Comparison of ENCODE assay signal across 13 cellular contexts in genomic region chr3:146148468-146148931, GRCh38. TPM values are rescaled to one million over a fixed set of nuclear protein-coding genes. Genes with fewer than 3 reads are reported as not detected.
A peak's percentile ranks its signal among the peaks of the same experiment; 100 is the strongest.
DNase-seq lines count a peak whose midpoint lies in the region; ATAC-seq and TF ChIP-seq lines count a peak whose summit lies in the region.
"Had no signal": no experiment of that assay in that cellular context is flagged by ENCODE, and none has a peak within 500 bp of the region (broad histone marks: within the 10 kb centered on the region; RNA-seq: fewer than 3 reads in every experiment).

No MANE protein-coding gene starts in this region.

- TF ChIP-seq RAD21 in IMR-90 (IDR thresholded peaks at IDR 0.05; ENCODE audit: low read length): peak; percentile 37

- CTCF ChIA-PET in AG04450 (lab: Charles Lee): interaction anchor here (1.5 kb wide), 1 partner anchor 17 kb away, joined by 4 read pairs; no protein-coding TSS in a partner anchor
- CTCF ChIA-PET in IMR-90 (lab: Yijun Ruan, JAX): no interaction called here

- TF ChIP-seq POLR2A in IMR-90 (IDR thresholded peaks at IDR 0.05; ENCODE audit: low read depth, low read length): no peak
- no peak for TF ChIP-seq POLR2A in right lobe of liver (IDR thresholded peaks at IDR 0.05)

- dilution Hi-C loops in IMR-90 (cut with HindIII; ENCODE audit: low sequenced_read_pairs, unreplicated experiment): no loop called here

- H2BK15ac ChIP-seq in IMR-90 (ENCODE audit: low read depth, low read length): no peak overlapping the region

- H3K27ac ChIP-seq in AG04450 (ENCODE audit: low read depth, low read length) (no peak overlapping the region), IMR-90 (ENCODE audit: insufficient read depth, low read length) (no peak overlapping the region), right lobe of liver (peak overlapping the region in 1 of 3 donors; percentile 1)
- H3K27ac ChIP-seq: neutrophil had no signal

- peaks cover 79% of the 10 kb centered on the region for H3K4me1 Mint-ChIP-seq in chondrocyte (ENCODE audit: low read depth)
- H3K4me1 Mint-ChIP-seq: CD4-positive, CD25-positive, alpha-beta regulatory T cell; stimulated activated naive CD8-positive, alpha-beta T cell treated with anti-CD3 and anti-CD28 coated beads, Interleukin-15, amount 100 ng/mL, for 72 hours had no signal

- H4K91ac ChIP-seq in IMR-90 (ENCODE audit: insufficient read depth, low read depth, low read length): no peak overlapping the region

- H3K27me3 Mint-ChIP-seq in chondrocyte (ENCODE audit: low read depth): no peaks in the 10 kb centered on the region
- H3K27me3 Mint-ChIP-seq: CD4-positive, CD25-positive, alpha-beta regulatory T cell; stimulated activated naive CD8-positive, alpha-beta T cell treated with anti-CD3 and anti-CD28 coated beads, Interleukin-15, amount 100 ng/mL, for 72 hours had no signal

- no peak overlapping the region for H2BK20ac ChIP-seq in IMR-90 (ENCODE audit: low read depth, low read length)

- H3K36me3 Mint-ChIP-seq in chondrocyte (ENCODE audit: low read depth): peaks cover 13% of the 10 kb centered on the region
- H3K36me3 Mint-ChIP-seq: CD4-positive, CD25-positive, alpha-beta regulatory T cell had no signal

- ATAC-seq in IMR-90 (ENCODE audit: low read depth): peak; percentile 79
- ATAC-seq in right lobe of liver: peak; percentile 38 to 62 (median 54)
- ATAC-seq in GM19397 (IDR thresholded peaks at IDR 0.05; ENCODE audit: unreplicated experiment): no peak
- ATAC-seq: stimulated activated naive CD8-positive, alpha-beta T cell treated with anti-CD3 and anti-CD28 coated beads, Interleukin-15, amount 100 ng/mL, for 72 hours had no signal

- H3K4me1 ChIP-seq in IMR-90 (ENCODE audit: control insufficient read depth, insufficient read depth, low read length) (peaks cover 11% of the 10 kb centered on the region), right lobe of liver (peaks cover 0 to 16% (median 4%) of the 10 kb centered on the region in 4 donors)

- H3K9me3 ChIP-seq in AG04450 (ENCODE audit: control insufficient read depth, insufficient read depth, low read length) (no peaks in the 10 kb centered on the region), IMR-90 (ENCODE audit: control insufficient read depth, insufficient read depth, low read length) (no peaks in the 10 kb centered on the region), right lobe of liver (no peaks in the 10 kb centered on the region)
- H3K9me3 ChIP-seq: neutrophil had no signal

- TF ChIP-seq CTCF in AG04450 (IDR thresholded peaks at IDR 0.05; ENCODE audit: low read depth, low read length) (peak; percentile 51), IMR-90 (conservative IDR thresholded peaks at IDR 0.05; ENCODE audit: low read depth, low read length) (peak; percentile 34), chondrocyte (IDR thresholded peaks at IDR 0.05) (peak; percentile 75), right lobe of liver (IDR thresholded peaks at IDR 0.05) (peak; percentile 11 to 36 (median 26))

- no TSS peak for BruUV-seq in IMR-90 (replicated peaks; lab: Mats Ljungman, UMichigan)

- peaks cover 55% of the 10 kb centered on the region for H4K20me1 ChIP-seq in IMR-90 (ENCODE audit: insufficient read depth, low read length)

- no peak overlapping the region for H2BK120ac ChIP-seq in IMR-90 (ENCODE audit: low read depth, low read length)

- no peak overlapping the region for H3K23ac ChIP-seq in IMR-90 (ENCODE audit: low read depth, low read length)

- POLR2A ChIA-PET in AG04450 (lab: Yijun Ruan, JAX) (no interaction called here), IMR-90 (lab: Charles Lee; ENCODE audit: unreplicated experiment) (interaction anchor here (0.5 kb wide), 1 partner anchor 168 kb away, joined by 3 read pairs; no protein-coding TSS in a partner anchor)

- intact Hi-C loops in IMR-90 (cut with micrococcal nuclease) (no loop called here), right lobe of liver (cut with DNase I) (no loop called here)

- WGBS in IMR-90 (ENCODE audit: extremely low coverage in 2 of 2, insufficient read length in 1 of 2), 2 experiments: no CpG with 5 or more reads among the region's 1 CpG
- WGBS in right lobe of liver (ENCODE audit: insufficient coverage, low coverage, low lambda C conversion rate, missing lambda C conversion rate): 33% methylated on average over 1 of the region's 1 CpG

- peaks cover 12% of the 10 kb centered on the region for H3K9me1 ChIP-seq in IMR-90 (ENCODE audit: insufficient read depth, low read length)

- H3K27me3 ChIP-seq in AG04450 (ENCODE audit: control insufficient read depth, insufficient read depth, low read length) (no peaks in the 10 kb centered on the region), IMR-90 (ENCODE audit: control insufficient read depth, insufficient read depth, low read length) (no peaks in the 10 kb centered on the region), right lobe of liver (no peaks in the 10 kb centered on the region)
- H3K27me3 ChIP-seq: neutrophil had no signal

- no peak overlapping the region; the same call in 1 of the 2 replicates for H3K4me2 ChIP-seq in IMR-90 (ENCODE audit: low read depth, low read length)

- in situ Hi-C loops in IMR-90 (cut with MboI; ENCODE audit: low sequenced_read_pairs): no loop called here

- no peak overlapping the region for H2AFZ ChIP-seq in IMR-90 (replicated peaks; ENCODE audit: low read length, poor library complexity)

- H3K36me3 ChIP-seq in IMR-90 (ENCODE audit: control insufficient read depth, insufficient read depth, low read length) (peaks cover 7% of the 10 kb centered on the region), right lobe of liver (no peaks in the 10 kb centered on the region)
- H3K36me3 ChIP-seq: neutrophil had no signal

- H4K8ac ChIP-seq in IMR-90 (ENCODE audit: low read depth in 2 of 2, low read length in 2 of 2): no peak overlapping the region

- H3K18ac ChIP-seq in IMR-90 (ENCODE audit: low read depth, low read length): no peak overlapping the region

- H3K14ac ChIP-seq in IMR-90 (replicated peaks; ENCODE audit: low read depth, low read length): no peak overlapping the region

- no peak overlapping the region for H3K4me3 ChIP-seq in AG04450 (ENCODE audit: low read depth, low read length)
- H3K4me3 ChIP-seq in IMR-90 (ENCODE audit: insufficient read depth, low read depth, low read length): no peak overlapping the region
- no peak overlapping the region for H3K4me3 ChIP-seq in right lobe of liver

- no peak overlapping the region for H2AK9ac ChIP-seq in IMR-90 (replicated peaks; ENCODE audit: low read depth, low read length, poor library complexity)

- no peak overlapping the region for H2AK5ac ChIP-seq in IMR-90 (ENCODE audit: low read depth, low read length)

- no peak overlapping the region for H3K4ac ChIP-seq in IMR-90 (ENCODE audit: low read depth, low read length)

- H3K9ac ChIP-seq in IMR-90 (ENCODE audit: low read depth, low read length): no peak overlapping the region

- H3K4me3 Mint-ChIP-seq in chondrocyte (ENCODE audit: unreplicated experiment): no peak overlapping the region
- H3K4me3 Mint-ChIP-seq: CD4-positive, CD25-positive, alpha-beta regulatory T cell; stimulated activated naive CD8-positive, alpha-beta T cell treated with anti-CD3 and anti-CD28 coated beads, Interleukin-15, amount 100 ng/mL, for 72 hours had no signal

- H4K5ac ChIP-seq in IMR-90 (ENCODE audit: low read depth, low read length): no peak overlapping the region

- no peaks in the 10 kb centered on the region for H3K9me3 Mint-ChIP-seq in chondrocyte (ENCODE audit: low read depth)
- H3K9me3 Mint-ChIP-seq: stimulated activated naive CD8-positive, alpha-beta T cell treated with anti-CD3 and anti-CD28 coated beads, Interleukin-15, amount 100 ng/mL, for 72 hours had no signal

- H3K27ac Mint-ChIP-seq in chondrocyte (ENCODE audit: unreplicated experiment): peak overlapping the region; percentile 54
- H3K27ac Mint-ChIP-seq: CD4-positive, CD25-positive, alpha-beta regulatory T cell; stimulated activated naive CD8-positive, alpha-beta T cell treated with anti-CD3 and anti-CD28 coated beads, Interleukin-15, amount 100 ng/mL, for 72 hours had no signal

- no peak overlapping the region for H3K56ac ChIP-seq in IMR-90 (ENCODE audit: extremely low read depth, insufficient read depth, low read length)

- H2BK5ac ChIP-seq in IMR-90 (ENCODE audit: low read depth, low read length, poor library complexity, severe bottlenecking): no peak overlapping the region

- H3K79me1 ChIP-seq in IMR-90 (ENCODE audit: low read depth in 1 of 2, low read length in 2 of 2): peaks cover 12 to 52% of the 10 kb centered on the region in 2 experiments

- no peak for DNase-seq in AG04450 (ENCODE audit: low read depth, low spot score)
- peak; percentile 47 for DNase-seq in IMR-90
- DNase-seq in chondrocyte (ENCODE audit: low spot score): no peak
- no peak for DNase-seq in right lobe of liver
- DNase-seq in AG08396 (ENCODE audit: low spot score): no peak
- no peak for DNase-seq in NCI-H2171 (lab: John Stamatoyannopoulos, UW)
- DNase-seq in activated CD8-positive, alpha-beta memory T cell treated with anti-CD3 and anti-CD28 coated beads, Interleukin-2, amount 50 U/mL, for 48 hours: no peak
- DNase-seq: CD4-positive, CD25-positive, alpha-beta regulatory T cell; NCI-H1092; stimulated activated CD4-positive, alpha-beta T cell treated with anti-CD3 and anti-CD28 coated beads, Interleukin-4, amount 100 ng/mL, for 24 hours; stimulated activated naive CD8-positive, alpha-beta T cell treated with anti-CD3 and anti-CD28 coated beads, Interleukin-15, amount 100 ng/mL, for 72 hours had no signal

TF ChIP-seq in IMR-90, 13 proteins besides CTCF, POLR2A, EP300 and RAD21 (continues in another document):
- TF ChIP-seq CEBPB (IDR thresholded peaks at IDR 0.05; ENCODE audit: low read depth, low read length): peak; percentile 82
- TF ChIP-seq MAZ (IDR thresholded peaks at IDR 0.05; ENCODE audit: borderline replicate concordance, low read depth, low read length): no peak
- no peak for TF ChIP-seq ELK1 (IDR thresholded peaks at IDR 0.05; ENCODE audit: borderline replicate concordance, low read depth, low read length)
- TF ChIP-seq MAFK (IDR thresholded peaks at IDR 0.05; ENCODE audit: low read depth, low read length): no peak

RNA-seq across cellular contexts. Expression of gene PLOD2, which starts 12.5 kb away (rescaled TPM):
- polyA plus RNA-seq in AG04450 (2011; rRNA removed) (63.7 and 88.9 TPM in 2 replicates), IMR-90 (2012; rRNA removed) (62.9 and 84.0 TPM in 2 replicates)
- 27.0 and 59.3 TPM in 2 replicates for polyA minus RNA-seq in AG04450 (2011; rRNA and poly(A)+ RNA removed)
- total RNA-seq in IMR-90 (2012; rRNA removed) (117 and 225 TPM in 2 replicates), chondrocyte (208 to 249 TPM (median 212 TPM) in 3 replicates), right lobe of liver (100 to 1,000 TPM in 1 of 6 experiments, 10 to 100 TPM in 5; 22.7 to 196 (median 57.6) TPM)
- polyA plus RNA-seq in IMR-90 (2012; cell fraction: cytosol; rRNA removed): 9.4 and 11.3 TPM in 2 replicates
- polyA plus RNA-seq in IMR-90 (2012; cell fraction: nucleus; rRNA removed; ENCODE audit: low replicate concordance): 7.9 and 63.0 TPM in 2 replicates
- polyA plus RNA-seq: CD4-positive, CD25-positive, alpha-beta regulatory T cell had no signal
